In genomic region chr1:34925730-34926129, GRCh38 we compare ENCODE assay signal across 1 cellular context.
TF ChIP-seq lines count a peak whose summit lies in the region.

No MANE protein-coding gene starts in this region.

TF ChIP-seq in GM23338, 12 proteins besides CTCF, POLR2A, EP300 and RAD21 (continued from another document):
- TF ChIP-seq, protein P1, sequence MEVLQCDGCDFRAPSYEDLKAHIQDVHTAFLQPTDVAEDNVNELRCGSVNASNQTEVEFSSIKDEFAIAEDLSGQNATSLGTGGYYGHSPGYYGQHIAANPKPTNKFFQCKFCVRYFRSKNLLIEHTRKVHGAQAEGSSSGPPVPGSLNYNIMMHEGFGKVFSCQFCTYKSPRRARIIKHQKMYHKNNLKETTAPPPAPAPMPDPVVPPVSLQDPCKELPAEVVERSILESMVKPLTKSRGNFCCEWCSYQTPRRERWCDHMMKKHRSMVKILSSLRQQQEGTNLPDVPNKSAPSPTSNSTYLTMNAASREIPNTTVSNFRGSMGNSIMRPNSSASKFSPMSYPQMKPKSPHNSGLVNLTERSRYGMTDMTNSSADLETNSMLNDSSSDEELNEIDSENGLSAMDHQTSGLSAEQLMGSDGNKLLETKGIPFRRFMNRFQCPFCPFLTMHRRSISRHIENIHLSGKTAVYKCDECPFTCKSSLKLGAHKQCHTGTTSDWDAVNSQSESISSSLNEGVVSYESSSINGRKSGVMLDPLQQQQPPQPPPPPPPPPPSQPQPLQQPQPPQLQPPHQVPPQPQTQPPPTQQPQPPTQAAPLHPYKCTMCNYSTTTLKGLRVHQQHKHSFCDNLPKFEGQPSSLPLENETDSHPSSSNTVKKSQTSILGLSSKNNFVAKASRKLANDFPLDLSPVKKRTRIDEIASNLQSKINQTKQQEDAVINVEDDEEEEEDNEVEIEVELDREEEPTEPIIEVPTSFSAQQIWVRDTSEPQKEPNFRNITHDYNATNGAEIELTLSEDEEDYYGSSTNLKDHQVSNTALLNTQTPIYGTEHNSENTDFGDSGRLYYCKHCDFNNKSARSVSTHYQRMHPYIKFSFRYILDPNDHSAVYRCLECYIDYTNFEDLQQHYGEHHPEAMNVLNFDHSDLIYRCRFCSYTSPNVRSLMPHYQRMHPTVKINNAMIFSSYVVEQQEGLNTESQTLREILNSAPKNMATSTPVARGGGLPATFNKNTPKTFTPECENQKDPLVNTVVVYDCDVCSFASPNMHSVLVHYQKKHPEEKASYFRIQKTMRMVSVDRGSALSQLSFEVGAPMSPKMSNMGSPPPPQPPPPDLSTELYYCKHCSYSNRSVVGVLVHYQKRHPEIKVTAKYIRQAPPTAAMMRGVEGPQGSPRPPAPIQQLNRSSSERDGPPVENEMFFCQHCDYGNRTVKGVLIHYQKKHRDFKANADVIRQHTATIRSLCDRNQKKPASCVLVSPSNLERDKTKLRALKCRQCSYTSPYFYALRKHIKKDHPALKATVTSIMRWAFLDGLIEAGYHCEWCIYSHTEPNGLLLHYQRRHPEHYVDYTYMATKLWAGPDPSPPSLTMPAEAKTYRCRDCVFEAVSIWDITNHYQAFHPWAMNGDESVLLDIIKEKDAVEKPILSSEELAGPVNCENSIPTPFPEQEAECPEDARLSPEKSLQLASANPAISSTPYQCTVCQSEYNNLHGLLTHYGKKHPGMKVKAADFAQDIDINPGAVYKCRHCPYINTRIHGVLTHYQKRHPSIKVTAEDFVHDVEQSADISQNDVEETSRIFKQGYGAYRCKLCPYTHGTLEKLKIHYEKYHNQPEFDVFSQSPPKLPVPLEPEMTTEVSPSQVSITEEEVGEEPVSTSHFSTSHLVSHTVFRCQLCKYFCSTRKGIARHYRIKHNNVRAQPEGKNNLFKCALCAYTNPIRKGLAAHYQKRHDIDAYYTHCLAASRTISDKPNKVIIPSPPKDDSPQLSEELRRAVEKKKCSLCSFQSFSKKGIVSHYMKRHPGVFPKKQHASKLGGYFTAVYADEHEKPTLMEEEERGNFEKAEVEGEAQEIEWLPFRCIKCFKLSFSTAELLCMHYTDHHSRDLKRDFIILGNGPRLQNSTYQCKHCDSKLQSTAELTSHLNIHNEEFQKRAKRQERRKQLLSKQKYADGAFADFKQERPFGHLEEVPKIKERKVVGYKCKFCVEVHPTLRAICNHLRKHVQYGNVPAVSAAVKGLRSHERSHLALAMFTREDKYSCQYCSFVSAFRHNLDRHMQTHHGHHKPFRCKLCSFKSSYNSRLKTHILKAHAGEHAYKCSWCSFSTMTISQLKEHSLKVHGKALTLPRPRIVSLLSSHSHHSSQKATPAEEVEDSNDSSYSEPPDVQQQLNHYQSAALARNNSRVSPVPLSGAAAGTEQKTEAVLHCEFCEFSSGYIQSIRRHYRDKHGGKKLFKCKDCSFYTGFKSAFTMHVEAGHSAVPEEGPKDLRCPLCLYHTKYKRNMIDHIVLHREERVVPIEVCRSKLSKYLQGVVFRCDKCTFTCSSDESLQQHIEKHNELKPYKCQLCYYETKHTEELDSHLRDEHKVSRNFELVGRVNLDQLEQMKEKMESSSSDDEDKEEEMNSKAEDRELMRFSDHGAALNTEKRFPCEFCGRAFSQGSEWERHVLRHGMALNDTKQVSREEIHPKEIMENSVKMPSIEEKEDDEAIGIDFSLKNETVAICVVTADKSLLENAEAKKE (CRISPR knock-in tag; IDR thresholded peaks at IDR 0.05), result no peak
TF ChIP-seq in GM23338: peak in this region for 0.
